19 cellular contexts compared by ENCODE assay signal in the genomic region with DNA sequence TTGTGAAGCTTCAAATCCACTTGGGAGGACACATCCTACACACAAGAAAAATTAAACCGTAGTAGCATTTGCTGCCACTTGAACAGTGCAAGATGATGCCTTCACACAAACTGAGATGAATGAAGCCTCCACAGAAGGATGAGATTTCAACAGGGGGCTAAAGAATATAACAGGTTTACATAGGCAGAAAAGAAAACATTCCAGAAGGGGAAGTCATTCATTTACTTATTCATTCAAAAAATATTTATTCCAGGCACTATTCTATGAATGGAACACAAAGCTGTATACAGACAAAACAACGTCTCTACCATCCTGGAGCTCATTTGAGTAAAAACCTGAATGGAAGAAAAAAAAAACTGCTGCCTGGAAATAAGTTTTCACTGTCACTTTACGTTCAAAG.
"Had no signal": no experiment of that assay in that cellular context is flagged by ENCODE, and none has a peak within 500 bp of the region (broad histone marks: within the 10 kb centered on the region; RNA-seq: fewer than 3 reads in every experiment).

No MANE protein-coding gene starts in this region.

- H3K4me1 ChIP-seq: thyroid gland had no signal

- H3K27me3 ChIP-seq: brain microvascular endothelial cell, thyroid gland had no signal

- H3K4me3 ChIP-seq: heart left ventricle, thyroid gland had no signal

- DNase-seq: activated CD4-positive, alpha-beta T cell treated with anti-CD3 and anti-CD28 coated beads, Interleukin-2, amount 50 U/mL, for 48 hours; activated effector memory CD4-positive, alpha-beta T cell treated with Interleukin-2 at 50 U/mL for 16 hours; amniotic stem cell; brain microvascular endothelial cell; cerebellar nuclear complex; effector memory CD4-positive, alpha-beta T cell; foreskin melanocyte; heart left ventricle; immature natural killer cell; mesendoderm; nucleus accumbens; posterior cingulate gyrus; retina; stimulated activated CD4-positive, alpha-beta T cell treated with anti-CD3 and anti-CD28 coated beads, Interleukin-2, amount 100 ng/mL, for 48 hours; stimulated activated naive B cell treated with anti-CD40 and anti-IgM and Interleukin-4, amounts not matched to agents 10 μg/mL and 1 μg/mL and 100 μg/mL, for 72 hours; thyroid gland; WERI-Rb-1 had no signal

- H3K36me3 ChIP-seq: brain microvascular endothelial cell, heart left ventricle, thyroid gland, WERI-Rb-1 had no signal

- FAIRE-seq: urothelium cell line had no signal

- H3K27ac ChIP-seq: brain microvascular endothelial cell, heart left ventricle, thyroid gland, WERI-Rb-1 had no signal

- ATAC-seq: heart left ventricle; natural killer cell treated with Interleukin-12 subunit alpha and Interleukin-12 subunit beta and Interleukin-15 and Interleukin-18, amount 100 ng/mL, for 72 hours; stimulated activated naive B cell treated with anti-CD40 and anti-IgM and Interleukin-4, amounts not matched to agents 10 μg/mL and 1 μg/mL and 100 μg/mL, for 72 hours had no signal

- H3K9me3 ChIP-seq: thyroid gland had no signal
